ENCODE assay signal across 19 cellular contexts in the genomic region with DNA sequence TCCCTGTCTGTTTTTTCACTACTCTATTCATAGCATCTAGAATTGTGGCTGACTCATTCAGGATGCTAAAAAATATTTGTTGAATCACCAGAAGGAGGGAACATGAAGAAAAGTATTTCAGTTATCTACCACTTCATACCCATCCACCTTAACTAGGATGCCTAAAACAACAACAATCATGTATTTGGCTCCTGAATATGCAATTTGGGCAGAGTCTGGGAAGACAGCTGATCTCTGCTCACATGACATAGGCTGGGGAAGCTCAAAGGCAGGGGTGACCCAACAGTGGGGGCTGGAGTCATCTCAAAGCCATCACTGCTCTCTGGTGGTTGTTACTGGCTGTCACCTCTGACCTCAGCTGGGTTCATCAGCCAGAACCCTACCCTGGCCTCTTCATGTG.
DNase-seq lines count a peak whose midpoint lies in the region; ATAC-seq, FAIRE-seq and TF ChIP-seq lines count a peak whose summit lies in the region.
"Had no signal": no experiment of that assay in that cellular context is flagged by ENCODE, and none has a peak within 500 bp of the region (broad histone marks: within the 10 kb centered on the region; RNA-seq: fewer than 3 reads in every experiment).

No MANE protein-coding gene starts in this region.

- H3K4me2 ChIP-seq in GM23338 = no peak overlapping the region

- H3K4me1 ChIP-seq in GM23338 (ENCODE audit: insufficient read depth) = peaks cover 5% of the 10 kb centered on the region
- H3K4me1 ChIP-seq: gastrocnemius medialis, vagina had no signal

- H3K9me2 ChIP-seq in GM23338 (ENCODE audit: insufficient read depth) = no peaks in the 10 kb centered on the region

- TF ChIP-seq CTCF in AG10803 (conservative IDR thresholded peaks at IDR 0.05; ENCODE audit: low read length) = no peak
- peak in 1 of 2 experiments; percentile 49; a peak in 2 of 4 replicates for TF ChIP-seq CTCF in GM23338 (conservative IDR thresholded peaks at IDR 0.05; ENCODE audit: low read depth in 2 of 2)
- TF ChIP-seq CTCF in bronchial epithelial cell (IDR thresholded peaks at IDR 0.05; ENCODE audit: insufficient read depth, low read length, severe bottlenecking) = no peak

- H2AFZ ChIP-seq in GM23338 = peak overlapping the region; percentile 25; the same call in 1 of the 2 replicates

- peaks cover 3% of the 10 kb centered on the region; the same call in 2 of the 3 replicates for H3K36me3 Mint-ChIP-seq in GM23338 (ENCODE audit: low read depth)

- peak; percentile 66 for DNase-seq in AG10803 (ENCODE audit: low read depth)
- no peak for DNase-seq in GM23338 (ENCODE audit: low spot score)
- DNase-seq in bronchial epithelial cell (ENCODE audit: low read depth) = peak; percentile 17
- DNase-seq in middle frontal gyrus (ENCODE audit: extremely low spot score, low spot score) = peak; percentile 36
- no peak for DNase-seq in EL
- no peak for DNase-seq in HEK293T (ENCODE audit: extremely low spot score)
- DNase-seq: activated naive CD4-positive, alpha-beta T cell treated with anti-CD3 and anti-CD28 coated beads, Interleukin-2, amount 50 U/mL, for 16 hours; gastrocnemius medialis; Karpas-422; midbrain; NCI-H146; NCI-H446 treated with DMSO at 0.1 percent for 48 hours; ovary; small intestine; stimulated activated naive CD4-positive, alpha-beta T cell treated with Interleukin-2 at 50 U/mL for 16 hours had no signal

- H3F3A ChIP-seq in GM23338 (replicated peaks; ENCODE audit: low read depth) = no peaks in the 10 kb centered on the region; the same call in 1 of the 2 replicates

- no peak for FAIRE-seq in bronchial epithelial cell (lab: Jason Lieb, UNC)
- FAIRE-seq: GM12892, small intestine had no signal

- ATAC-seq in GM23338 (peak; percentile 43), HG03039 (IDR thresholded peaks at IDR 0.05; ENCODE audit: unreplicated experiment) (no peak), GM21576 (IDR thresholded peaks at IDR 0.05; ENCODE audit: unreplicated experiment) (no peak)
- ATAC-seq: gastrocnemius medialis had no signal

- H3K27me3 ChIP-seq in GM23338 (ENCODE audit: insufficient read depth) (no peaks in the 10 kb centered on the region), bronchial epithelial cell (ENCODE audit: control insufficient read depth, insufficient read depth, low read length) (no peaks in the 10 kb centered on the region)
- H3K27me3 ChIP-seq: ovary, vagina had no signal

- no peak overlapping the region for H3K4me3 Mint-ChIP-seq in GM23338

- H4K20me1 ChIP-seq in GM23338 (replicated peaks; ENCODE audit: insufficient read depth) = no peaks in the 10 kb centered on the region

- H3K36me3 ChIP-seq in GM23338 (ENCODE audit: insufficient read depth) = no peaks in the 10 kb centered on the region
- no peaks in the 10 kb centered on the region for H3K36me3 ChIP-seq in bronchial epithelial cell (ENCODE audit: control insufficient read depth, insufficient read depth, low read length)
- H3K36me3 ChIP-seq: gastrocnemius medialis, ovary, vagina had no signal

- no peak overlapping the region for H3K27ac Mint-ChIP-seq in GM23338

- no peaks in the 10 kb centered on the region for H3K79me2 ChIP-seq in GM23338 (replicated peaks; ENCODE audit: insufficient read depth)

- H3K9me3 Mint-ChIP-seq in GM23338 = peaks cover 9% of the 10 kb centered on the region; the same call in 2 of the 3 replicates

- H3K27ac ChIP-seq in GM23338 (ENCODE audit: low read depth) = no peak overlapping the region
- H3K27ac ChIP-seq: gastrocnemius medialis, ovary, vagina had no signal

- H3K4me1 Mint-ChIP-seq in GM23338 = peaks cover 15% of the 10 kb centered on the region

- POLR2A ChIA-PET in HEK293T (lab: Yijun Ruan, JAX) = no interaction called here

- H3K4me3 ChIP-seq in AG10803 (ENCODE audit: low read length) (no peak overlapping the region), GM23338 (no peak overlapping the region), bronchial epithelial cell (ENCODE audit: low read depth, low read length) (no peak overlapping the region)
- H3K4me3 ChIP-seq: gastrocnemius medialis, ovary, vagina had no signal

- peaks cover 9% of the 10 kb centered on the region for H3K27me3 Mint-ChIP-seq in GM23338 (ENCODE audit: insufficient read depth, low read depth, poor library complexity)

- CTCF ChIA-PET in HEK293T (lab: Yijun Ruan, JAX) = interaction anchor here (0.9 to 1.0 kb wide), 3 partner anchors 13 to 77 kb away, joined by 3 to 10 read pairs (median 4); no protein-coding TSS in a partner anchor

TF ChIP-seq in GM23338, 12 proteins besides CTCF, POLR2A, EP300 and RAD21:
- no peak for TF ChIP-seq EZH2phosphoT487 (IDR thresholded peaks at IDR 0.05; ENCODE audit: unreplicated experiment)
- no peak for TF ChIP-seq POLR2AphosphoS5 (IDR thresholded peaks at IDR 0.05; ENCODE audit: low read depth)
- no peak for TF ChIP-seq JUNB (IDR thresholded peaks at IDR 0.05; ENCODE audit: unreplicated experiment)
- TF ChIP-seq ZNF331 (CRISPR knock-in tag; IDR thresholded peaks at IDR 0.05; ENCODE audit: low read depth) = no peak
- TF ChIP-seq, protein P1, sequence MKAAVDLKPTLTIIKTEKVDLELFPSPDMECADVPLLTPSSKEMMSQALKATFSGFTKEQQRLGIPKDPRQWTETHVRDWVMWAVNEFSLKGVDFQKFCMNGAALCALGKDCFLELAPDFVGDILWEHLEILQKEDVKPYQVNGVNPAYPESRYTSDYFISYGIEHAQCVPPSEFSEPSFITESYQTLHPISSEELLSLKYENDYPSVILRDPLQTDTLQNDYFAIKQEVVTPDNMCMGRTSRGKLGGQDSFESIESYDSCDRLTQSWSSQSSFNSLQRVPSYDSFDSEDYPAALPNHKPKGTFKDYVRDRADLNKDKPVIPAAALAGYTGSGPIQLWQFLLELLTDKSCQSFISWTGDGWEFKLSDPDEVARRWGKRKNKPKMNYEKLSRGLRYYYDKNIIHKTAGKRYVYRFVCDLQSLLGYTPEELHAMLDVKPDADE (IDR thresholded peaks at IDR 0.05) = no peak
- TF ChIP-seq CREB1 (CRISPR knock-in tag; IDR thresholded peaks at IDR 0.05; ENCODE audit: low read depth) = no peak

TF ChIP-seq in HEK293T, 16 proteins besides CTCF, POLR2A, EP300 and RAD21:
- no peak for TF ChIP-seq NFRKB (IDR thresholded peaks at IDR 0.05)
- no peak for TF ChIP-seq SUZ12 (IDR thresholded peaks at IDR 0.05)
- no peak for TF ChIP-seq CTBP1 (IDR thresholded peaks at IDR 0.05; ENCODE audit: borderline replicate concordance)
TF ChIP-seq in HEK293T: peak in this region for 0.

Comparison
In these comparisons a context has a peak if more than half of its experiments do, and no peak if none do; other contexts are left out.
1. DNase-seq: peak in AG10803 (single experiment), bronchial epithelial cell (single experiment) and middle frontal gyrus (single experiment); none in GM23338 (single experiment), EL (single experiment) and HEK293T (single experiment).